30 cellular contexts compared by ENCODE assay signal in the genomic region with DNA sequence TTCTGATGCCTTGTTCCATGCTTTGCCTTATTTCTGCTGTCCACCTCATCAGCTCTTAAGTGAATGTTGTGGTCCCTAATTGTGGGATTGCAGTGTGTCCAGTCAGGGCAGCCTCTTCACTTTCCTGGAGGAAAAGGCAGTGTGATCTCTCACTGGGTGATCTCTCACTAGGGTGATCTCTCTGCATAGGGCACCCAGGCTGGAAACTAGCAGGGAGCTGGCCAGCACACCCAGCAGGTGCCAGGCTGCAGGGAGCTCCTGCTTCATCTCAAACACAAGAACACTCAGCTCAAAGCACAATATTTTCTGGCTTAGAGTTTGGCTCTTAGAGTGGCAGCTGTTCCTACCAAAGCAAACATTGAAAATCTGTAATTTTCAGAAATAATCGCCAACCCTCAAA.
"Had no signal": no experiment of that assay in that cellular context is flagged by ENCODE, and none has a peak within 500 bp of the region (broad histone marks: within the 10 kb centered on the region; RNA-seq: fewer than 3 reads in every experiment).

No MANE protein-coding gene starts in this region.

- H3K36me3 Mint-ChIP-seq: immature natural killer cell; natural killer cell; stimulated activated naive B cell treated with anti-CD40 and anti-IgM and Interleukin-4, amounts not matched to agents 10 μg/mL and 1 μg/mL and 100 μg/mL, for 72 hours had no signal

- H3K4me3 Mint-ChIP-seq: immature natural killer cell; natural killer cell; neural crest cell; stimulated activated naive B cell treated with anti-CD40 and anti-IgM and Interleukin-4, amounts not matched to agents 10 μg/mL and 1 μg/mL and 100 μg/mL, for 72 hours; stimulated activated naive CD8-positive, alpha-beta T cell treated with anti-CD3 and anti-CD28 coated beads, Interleukin-15, Interleukin-2, amounts not matched to agents 100 ng/mL and 50 ng/mL, for 24 hours had no signal

- H3K9me3 ChIP-seq: esophagus muscularis mucosa, heart right ventricle, lower lobe of right lung, ovary, psoas muscle, sigmoid colon, spleen, thoracic aorta, transverse colon, upper lobe of right lung, uterus had no signal

- ATAC-seq: foreskin keratinocyte; heart right ventricle; left ventricle myocardium superior; lower lobe of right lung; natural killer cell; psoas muscle; right cardiac atrium; stimulated activated naive B cell treated with anti-CD40 and anti-IgM and Interleukin-4, amounts not matched to agents 10 μg/mL and 1 μg/mL and 100 μg/mL, for 72 hours; upper lobe of right lung had no signal

- H3K27ac ChIP-seq: coronary artery, esophagus muscularis mucosa, foreskin keratinocyte, heart right ventricle, lower lobe of right lung, ovary, psoas muscle, sigmoid colon, skin epidermis, spleen, thoracic aorta, transverse colon, upper lobe of right lung, uterus had no signal

- H3K27me3 Mint-ChIP-seq: stimulated activated naive B cell treated with anti-CD40 and anti-IgM and Interleukin-4, amounts not matched to agents 10 μg/mL and 1 μg/mL and 100 μg/mL, for 72 hours had no signal

- H3K4me1 ChIP-seq: esophagus muscularis mucosa, heart right ventricle, lower lobe of right lung, psoas muscle, sigmoid colon, spleen, transverse colon, upper lobe of right lung, uterus had no signal

- H3K36me3 ChIP-seq: esophagus muscularis mucosa, heart right ventricle, lower lobe of right lung, ovary, sigmoid colon, spleen, thoracic aorta, transverse colon, upper lobe of right lung, uterus had no signal

- H3K4me1 Mint-ChIP-seq: immature natural killer cell; natural killer cell; stimulated activated naive B cell treated with anti-CD40 and anti-IgM and Interleukin-4, amounts not matched to agents 10 μg/mL and 1 μg/mL and 100 μg/mL, for 72 hours had no signal

- DNase-seq: dermis blood vessel endothelial cell; effector memory CD4-positive, alpha-beta T cell; foreskin keratinocyte; glutamatergic neuron; heart right ventricle; hippocampal formation; immature natural killer cell; islet precursor cell; left ventricle myocardium superior; lower lobe of right lung; natural killer cell; nucleus accumbens; ovary; posterior cingulate gyrus; psoas muscle; right cardiac atrium; sigmoid colon; spleen; stimulated activated CD4-positive, alpha-beta T cell treated with anti-CD3 and anti-CD28 coated beads, Interleukin-15, amount 100 ng/mL, for 24 hours; stimulated activated CD4-positive, alpha-beta T cell treated with anti-CD3 and anti-CD28 coated beads, Interleukin-2, amount 100 ng/mL, for 48 hours; stimulated activated naive B cell treated with anti-CD40 and anti-IgM and Interleukin-4, amounts not matched to agents 10 μg/mL and 1 μg/mL and 100 μg/mL, for 72 hours; transverse colon; upper lobe of right lung; uterus had no signal

- H3K27me3 ChIP-seq: esophagus muscularis mucosa, foreskin keratinocyte, ovary, sigmoid colon, transverse colon, upper lobe of right lung, uterus had no signal

- H3K27ac Mint-ChIP-seq: immature natural killer cell; natural killer cell; stimulated activated naive B cell treated with anti-CD40 and anti-IgM and Interleukin-4, amounts not matched to agents 10 μg/mL and 1 μg/mL and 100 μg/mL, for 72 hours; stimulated activated naive CD8-positive, alpha-beta T cell treated with anti-CD3 and anti-CD28 coated beads, Interleukin-15, Interleukin-2, amounts not matched to agents 100 ng/mL and 50 ng/mL, for 24 hours had no signal

- H3K4me3 ChIP-seq: coronary artery, esophagus muscularis mucosa, heart right ventricle, lower lobe of right lung, ovary, psoas muscle, sigmoid colon, skin epidermis, spleen, thoracic aorta, transverse colon, upper lobe of right lung, uterus had no signal

- H3K9me3 Mint-ChIP-seq: immature natural killer cell; natural killer cell; neural crest cell; stimulated activated naive B cell treated with anti-CD40 and anti-IgM and Interleukin-4, amounts not matched to agents 10 μg/mL and 1 μg/mL and 100 μg/mL, for 72 hours; stimulated activated naive CD8-positive, alpha-beta T cell treated with anti-CD3 and anti-CD28 coated beads, Interleukin-15, Interleukin-2, amounts not matched to agents 100 ng/mL and 50 ng/mL, for 24 hours had no signal
